Comparison of ENCODE assay signal across 18 cellular contexts in the genomic region with DNA sequence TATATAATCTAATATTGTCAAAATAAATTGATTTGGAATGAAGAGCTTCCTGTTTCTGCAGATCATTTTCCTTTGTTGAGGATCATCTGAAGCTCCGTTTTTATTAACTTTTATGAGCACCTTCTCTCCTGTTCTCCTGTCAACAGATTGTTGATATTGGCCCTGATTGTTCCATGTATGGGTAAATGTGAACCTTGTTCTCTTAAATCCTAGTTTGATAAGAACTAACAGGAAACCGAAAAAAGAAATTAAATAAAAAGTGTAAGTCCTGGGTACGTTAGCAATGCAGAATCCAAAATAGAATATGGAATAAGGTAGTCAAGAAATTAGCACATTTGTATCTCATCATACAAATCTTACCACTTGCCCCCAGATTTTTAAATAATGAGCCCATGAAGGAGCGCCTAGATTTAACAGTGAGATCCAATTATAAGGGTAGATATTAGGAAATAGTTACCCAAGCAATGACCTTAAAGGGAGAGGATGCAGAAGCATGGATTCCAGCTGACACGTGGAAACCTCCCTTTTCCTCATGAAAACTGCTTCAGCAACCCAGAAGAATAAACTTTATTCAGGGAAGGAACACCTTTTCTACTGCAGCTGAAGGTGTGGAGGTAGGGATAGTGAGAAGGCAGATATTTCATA.
DNase-seq lines count a peak whose midpoint lies in the region; ATAC-seq and TF ChIP-seq lines count a peak whose summit lies in the region.
"Had no signal": no experiment of that assay in that cellular context is flagged by ENCODE, and none has a peak within 500 bp of the region (broad histone marks: within the 10 kb centered on the region; RNA-seq: fewer than 3 reads in every experiment).

No MANE protein-coding gene starts in this region.

- POLR2A ChIA-PET in OCI-LY7 (lab: Charles Lee) = no interaction called here

- TF ChIP-seq POLR2A in right lobe of liver (IDR thresholded peaks at IDR 0.05) = no peak
- TF ChIP-seq POLR2A in prostate gland (IDR thresholded peaks at IDR 0.05) = no peak

- no peaks in the 10 kb centered on the region for H3K36me3 ChIP-seq in hepatocyte (replicated peaks; ENCODE audit: insufficient read depth, low read depth)
- H3K36me3 ChIP-seq in right lobe of liver = no peaks in the 10 kb centered on the region
- H3K36me3 ChIP-seq in prostate gland = no peaks in the 10 kb centered on the region
- no peaks in the 10 kb centered on the region for H3K36me3 ChIP-seq in OCI-LY7 (ENCODE audit: insufficient read depth, low read length)
- H3K36me3 ChIP-seq: BLaER1 had no signal

- H3K4me3 ChIP-seq in LNCaP clone FGC (ENCODE audit: low read depth, low read length) (no peak overlapping the region), hepatocyte (no peak overlapping the region), right lobe of liver (peak overlapping the region in 2 of 3 donors; percentile 34 to 49), prostate gland (no peak overlapping the region), OCI-LY7 (ENCODE audit: low read depth, low read length, poor library complexity, severe bottlenecking) (no peak overlapping the region)
- H3K4me3 ChIP-seq: BLaER1, GM23338 had no signal

- H3K4me1 ChIP-seq in hepatocyte (ENCODE audit: insufficient read depth) (peaks cover 12% of the 10 kb centered on the region), right lobe of liver (peaks cover 0 to 81% (median 17%) of the 10 kb centered on the region in 4 donors), prostate gland (replicated peaks) (no peaks in the 10 kb centered on the region), OCI-LY7 (ENCODE audit: insufficient read depth, low read length, poor library complexity, severe bottlenecking) (no peaks in the 10 kb centered on the region)
- H3K4me1 ChIP-seq: BLaER1 had no signal

- H3K79me2 ChIP-seq in hepatocyte (no peaks in the 10 kb centered on the region), OCI-LY7 (ENCODE audit: insufficient read depth, low read depth, low read length) (no peaks in the 10 kb centered on the region)

- H3K9me3 ChIP-seq in hepatocyte (ENCODE audit: low read depth) (no peaks in the 10 kb centered on the region), right lobe of liver (no peaks in the 10 kb centered on the region), prostate gland (no peaks in the 10 kb centered on the region), OCI-LY7 (ENCODE audit: low read length) (no peaks in the 10 kb centered on the region)
- H3K9me3 ChIP-seq: BLaER1 had no signal

- H3K27ac ChIP-seq in hepatocyte (no peak overlapping the region), right lobe of liver (peak overlapping the region; percentile 16 to 83 (median 63)), prostate gland (peak overlapping the region in 1 of 2 donors; percentile 52), OCI-LY7 (ENCODE audit: low read depth, low read length, poor library complexity, severe bottlenecking) (no peak overlapping the region)
- H3K27ac ChIP-seq: BLaER1 had no signal

- DNase-seq in LNCaP clone FGC (ENCODE audit: low read depth) = peak; percentile 69
- no peak for DNase-seq in hepatocyte (ENCODE audit: low spot score)
- no peak for DNase-seq in right lobe of liver
- DNase-seq in prostate gland (ENCODE audit: low spot score) = peak; percentile 13
- DNase-seq in COLO829 (ENCODE audit: low spot score) = no peak
- no peak for DNase-seq in AG08396 (ENCODE audit: low spot score)
- DNase-seq in activated CD4-positive, alpha-beta T cell treated with anti-CD3 and anti-CD28 coated beads for 4 hours = no peak
- no peak for DNase-seq in OCI-LY7 (ENCODE audit: low spot score)
- DNase-seq: Calu3; CD4-positive, alpha-beta T cell; CD8-positive, alpha-beta memory T cell; COR-L47; DMS53; DMS79 treated with DMSO at 0.1 percent for 48 hours; GF-D8 had no signal

- no peaks in the 10 kb centered on the region for H4K20me1 ChIP-seq in hepatocyte (ENCODE audit: insufficient read depth, poor library complexity, severe bottlenecking)
- H4K20me1 ChIP-seq in OCI-LY7 (ENCODE audit: insufficient read depth, low read length) = no peaks in the 10 kb centered on the region
- H4K20me1 ChIP-seq: BLaER1 had no signal

- ATAC-seq in right lobe of liver = peak; percentile 66 to 78 (median 74)
- ATAC-seq: HCT116 had no signal

- H3K4me2 ChIP-seq in hepatocyte (peak overlapping the region; percentile 48), OCI-LY7 (ENCODE audit: low read length) (no peak overlapping the region)
- H3K4me2 ChIP-seq: BLaER1, GM23338 had no signal

- H3K27me3 ChIP-seq in hepatocyte = no peaks in the 10 kb centered on the region
- H3K27me3 ChIP-seq in right lobe of liver = no peaks in the 10 kb centered on the region
- no peaks in the 10 kb centered on the region for H3K27me3 ChIP-seq in prostate gland (replicated peaks; ENCODE audit: insufficient read depth)
- H3K27me3 ChIP-seq: BLaER1 had no signal

- no peaks in the 10 kb centered on the region for H3K9me2 ChIP-seq in hepatocyte (replicated peaks; ENCODE audit: insufficient read depth)
- H3K9me2 ChIP-seq in OCI-LY7 (ENCODE audit: insufficient read depth, low read length) = no peaks in the 10 kb centered on the region

- no TSS peak for BruUV-seq in OCI-LY7 (replicated peaks; lab: Mats Ljungman, UMichigan)

- CTCF ChIA-PET in OCI-LY7 (lab: Charles Lee; ENCODE audit: unreplicated experiment) = no interaction called here

- WGBS in hepatocyte (ENCODE audit: low lambda C conversion rate, missing lambda C conversion rate) = 45% methylated on average over 5 of the region's 5 CpGs
- WGBS in right lobe of liver (ENCODE audit: insufficient coverage, low coverage, low lambda C conversion rate, missing lambda C conversion rate) = 12% methylated on average over 5 of the region's 5 CpGs
- 46% methylated on average over 5 of the region's 5 CpGs for WGBS in prostate gland

- TF ChIP-seq CTCF in LNCaP clone FGC (IDR thresholded peaks at IDR 0.05; ENCODE audit: control insufficient read depth, extremely low read depth, insufficient read depth) = no peak
- no peak for TF ChIP-seq CTCF in hepatocyte (IDR thresholded peaks at IDR 0.05; ENCODE audit: poor library complexity)
- no peak for TF ChIP-seq CTCF in right lobe of liver (IDR thresholded peaks at IDR 0.05)
- TF ChIP-seq CTCF in prostate gland (IDR thresholded peaks at IDR 0.05) = no peak
- TF ChIP-seq CTCF in OCI-LY7 (conservative IDR thresholded peaks at IDR 0.05; ENCODE audit: low read length) = no peak

- H2AFZ ChIP-seq in hepatocyte (peak overlapping the region; percentile 1), OCI-LY7 (ENCODE audit: low read length) (no peak overlapping the region)
- H2AFZ ChIP-seq: GM23338 had no signal

- intact Hi-C loops in right lobe of liver (cut with DNase I) = no loop called here
- intact Hi-C loops in prostate gland (cut with DNase I) = no loop called here
- intact Hi-C loops in OCI-LY7 (cut with micrococcal nuclease; ENCODE audit: unreplicated experiment) = no loop called here

Comparison
In these comparisons a context has a peak if more than half of its experiments do, and no peak if none do; other contexts are left out.
1. DNase-seq: peak in LNCaP clone FGC (single experiment) and prostate gland (single experiment); none in hepatocyte (single experiment), right lobe of liver (0 of 3), COLO829 (single experiment), AG08396 (single experiment), activated CD4-positive, alpha-beta T cell treated with anti-CD3 and anti-CD28 coated beads for 4 hours (0 of 2) and OCI-LY7 (single experiment).
2. H3K4me3 ChIP-seq: peak in right lobe of liver (2 of 3); none in LNCaP clone FGC (single experiment), hepatocyte (single experiment), prostate gland (0 of 2) and OCI-LY7 (single experiment).
3. H3K27ac ChIP-seq: peak in right lobe of liver (3 of 3); none in hepatocyte (single experiment) and OCI-LY7 (single experiment).